In genomic region chr1:39866767-39867166, GRCh38 we compare ENCODE assay signal across 15 cellular contexts. TPM values are rescaled to one million over a fixed set of nuclear protein-coding genes. Genes with fewer than 3 reads are reported as not detected.
A peak's percentile ranks its signal among the peaks of the same experiment; 100 is the strongest.
DNase-seq lines count a peak whose midpoint lies in the region; ATAC-seq and TF ChIP-seq lines count a peak whose summit lies in the region.
"Had no signal": no experiment of that assay in that cellular context is flagged by ENCODE, and none has a peak within 500 bp of the region (broad histone marks: within the 10 kb centered on the region; RNA-seq: fewer than 3 reads in every experiment).

No MANE protein-coding gene starts in this region.

- H3K27ac Mint-ChIP-seq in HFFc6 = peak overlapping the region; percentile 82
- H3K27ac Mint-ChIP-seq: activated naive CD8-positive, alpha-beta T cell; memory B cell had no signal

- peaks cover 7% of the 10 kb centered on the region for H3K36me3 ChIP-seq in ACC112 (ENCODE audit: insufficient read depth, low read length)

- H3K27me3 ChIP-seq in ACC112 (ENCODE audit: insufficient read depth, low read length) = no peaks in the 10 kb centered on the region
- no peaks in the 10 kb centered on the region for H3K27me3 ChIP-seq in foreskin keratinocyte
- H3K27me3 ChIP-seq: esophagus muscularis mucosa had no signal

- H3K27ac ChIP-seq in ACC112 (ENCODE audit: low read depth, low read length) (peak overlapping the region; percentile 50), foreskin keratinocyte (no peak overlapping the region)
- H3K27ac ChIP-seq: coronary artery, esophagus muscularis mucosa had no signal

- H3K4me3 ChIP-seq in ACC112 (ENCODE audit: low read depth, low read length) (no peak overlapping the region), astrocyte of the spinal cord (ENCODE audit: low read depth, low read length) (no peak overlapping the region)
- H3K4me3 ChIP-seq: coronary artery, esophagus muscularis mucosa had no signal

- peak overlapping the region; percentile 42; the same call in 1 of the 2 replicates for H3K4me3 Mint-ChIP-seq in HFFc6
- H3K4me3 Mint-ChIP-seq: activated naive CD8-positive, alpha-beta T cell; memory B cell had no signal

- in situ Hi-C loops in astrocyte of the spinal cord (cut with HindIII; ENCODE audit: low sequenced_read_pairs) = no loop called here

- peaks cover 13% of the 10 kb centered on the region for H3K4me1 ChIP-seq in ACC112 (ENCODE audit: control insufficient read depth, insufficient read depth, low read length, unreplicated experiment)
- peaks cover 8% of the 10 kb centered on the region for H3K4me1 ChIP-seq in foreskin keratinocyte

- no peak overlapping the region for H2AFZ ChIP-seq in ACC112 (ENCODE audit: low read length, unreplicated experiment)

- H3K36me3 Mint-ChIP-seq in HFFc6 (ENCODE audit: low read depth) = peaks cover 24% of the 10 kb centered on the region
- H3K36me3 Mint-ChIP-seq: activated naive CD8-positive, alpha-beta T cell had no signal

- H3K9me3 Mint-ChIP-seq in HFFc6 = no peaks in the 10 kb centered on the region
- H3K9me3 Mint-ChIP-seq: memory B cell had no signal

- DNase-seq in HFFc6 = peak; percentile 88
- DNase-seq in astrocyte of the spinal cord (ENCODE audit: low read depth, low spot score) = peak; percentile 61
- peak; percentile 32 to 62 for DNase-seq in foreskin keratinocyte
- DNase-seq in MV-4-11 (lab: John Stamatoyannopoulos, UW) = no peak
- DNase-seq in DMS 273 treated with DMSO at 0.1 percent for 48 hours (lab: John Stamatoyannopoulos, UW) = no peak
- no peak for DNase-seq in NCI-H1436 (lab: John Stamatoyannopoulos, UW)
- DNase-seq: activated CD4-positive, alpha-beta T cell treated with anti-CD3 and anti-CD28 coated beads for 48 hours; activated T-cell treated with anti-CD3 and anti-CD28 coated beads for 4 hours; stimulated activated naive CD4-positive, alpha-beta T cell had no signal

- ATAC-seq in foreskin keratinocyte (peak; percentile 78), GM18519 (IDR thresholded peaks at IDR 0.05; ENCODE audit: low FRiP score, unreplicated experiment) (no peak)

- no peak for TF ChIP-seq CTCF in HFFc6 (IDR thresholded peaks at IDR 0.05)
- TF ChIP-seq CTCF in astrocyte of the spinal cord (IDR thresholded peaks at IDR 0.05; ENCODE audit: low read depth, low read length) = no peak
- no peak for TF ChIP-seq CTCF in foreskin keratinocyte (conservative IDR thresholded peaks at IDR 0.05)

- peaks cover 55% of the 10 kb centered on the region for H3K79me2 ChIP-seq in ACC112 (ENCODE audit: control insufficient read depth, insufficient read depth, low read length, unreplicated experiment)

- peaks cover 39% of the 10 kb centered on the region for H3K4me1 Mint-ChIP-seq in HFFc6 (ENCODE audit: low read depth)

- H3K27me3 Mint-ChIP-seq in HFFc6 (ENCODE audit: insufficient read depth) = no peaks in the 10 kb centered on the region
- H3K27me3 Mint-ChIP-seq: activated naive CD8-positive, alpha-beta T cell; memory B cell had no signal

RNA-seq across cellular contexts. Expression of gene TRIT1, which starts 16.5 kb away (rescaled TPM):
- 10 to 100 TPM; 12.8 to 19.1 (median 15.1) TPM for total RNA-seq in HFFc6 (2021; fragmentation: NEBNext Ultra II Directional; extraction: Animal tissue kit (Norgen Biotek cat#: 25700))
- 23.9 and 25.8 TPM in 2 replicates for total RNA-seq in foreskin keratinocyte
- polyA plus RNA-seq in foreskin keratinocyte = 15.9 and 17.0 TPM in 2 replicates

RNA-seq across cellular contexts. Expression of gene MYCL, which starts 35.0 kb away (rescaled TPM):
- under 1 TPM; 0.17 to 0.52 (median 0.21) TPM for total RNA-seq in HFFc6 (2021; fragmentation: NEBNext Ultra II Directional; extraction: Animal tissue kit (Norgen Biotek cat#: 25700))
- total RNA-seq in foreskin keratinocyte = 5.6 and 6.1 TPM in 2 replicates
- polyA plus RNA-seq in foreskin keratinocyte = 3.3 TPM in 2 replicates

Comparison
In these comparisons a context has a peak if more than half of its experiments do, and no peak if none do; other contexts are left out.
1. DNase-seq: peak in HFFc6 (single experiment), astrocyte of the spinal cord (single experiment) and foreskin keratinocyte (2 of 2); none in MV-4-11 (single experiment), DMS 273 treated with DMSO at 0.1 percent for 48 hours (single experiment) and NCI-H1436 (single experiment).